8 cellular contexts compared by ENCODE assay signal in genomic region chr12:68863886-68864454, GRCh38. TPM values are rescaled to one million over a fixed set of nuclear protein-coding genes. Genes with fewer than 3 reads are reported as not detected.
DNase-seq lines count a peak whose midpoint lies in the region; ATAC-seq and TF ChIP-seq lines count a peak whose summit lies in the region.
"Not testable (repeated sequence)": the region's sequence is repeated elsewhere in the genome, so short reads cannot be mapped to it uniquely, and the experiment has no call there.

No MANE protein-coding gene starts in this region.

- H3K27ac ChIP-seq in neural cell (ENCODE audit: low read length) = not testable (repeated sequence)

- H3K9ac ChIP-seq in neural cell (ENCODE audit: low read length) = not testable (repeated sequence)

- H3F3A ChIP-seq in neural cell (ENCODE audit: insufficient read depth, low read length, poor library complexity, severe bottlenecking) = not testable (repeated sequence)

- TF ChIP-seq CTCF in GM12865 (IDR thresholded peaks at IDR 0.05; ENCODE audit: insufficient read depth, low read depth, low read length, missing control alignments) = peak; percentile 50
- TF ChIP-seq CTCF in foreskin fibroblast (IDR thresholded peaks at IDR 0.05; ENCODE audit: low read depth, low read length) = peak; percentile 42
- TF ChIP-seq CTCF in neural cell (IDR thresholded peaks at IDR 0.05; ENCODE audit: poor library complexity, severe bottlenecking) = peak; percentile 64

- peak; percentile 65 for ATAC-seq in HG02759 (IDR thresholded peaks at IDR 0.05; ENCODE audit: unreplicated experiment)

- not testable (repeated sequence) for H3K4me2 ChIP-seq in neural cell (ENCODE audit: low read length)

- TF ChIP-seq EP300 in neural cell (conservative IDR thresholded peaks at IDR 0.05; ENCODE audit: poor library complexity, severe bottlenecking) = not testable (repeated sequence)

- TF ChIP-seq RAD21 in neural cell (conservative IDR thresholded peaks at IDR 0.05) = peak; percentile 66

- not testable (repeated sequence) for H3K9me2 ChIP-seq in neural cell (ENCODE audit: insufficient read depth, low read length)

- not testable (repeated sequence) for H3K27me3 ChIP-seq in neural cell (ENCODE audit: insufficient read depth, low read depth, low read length)

- not testable (repeated sequence) for H3K79me2 ChIP-seq in neural cell (replicated peaks; ENCODE audit: insufficient read depth, low read length)

- not testable (repeated sequence) for H4K20me1 ChIP-seq in neural cell (ENCODE audit: insufficient read depth)

- H3K36me3 ChIP-seq in neural cell (ENCODE audit: insufficient read depth, low read length) = not testable (repeated sequence)

- not testable (repeated sequence) for H3K9me3 ChIP-seq in neural cell (ENCODE audit: low read length)

- DNase-seq in A172 (ENCODE audit: low spot score) (peak; percentile 20), GM12865 (ENCODE audit: low read depth) (peak; percentile 63), NCI-H1092 treated with DMSO at 0.1 percent for 48 hours (lab: John Stamatoyannopoulos, UW) (peak; percentile 32), OCI-M1 (lab: John Stamatoyannopoulos, UW) (peak; percentile 79), foreskin fibroblast (peak; percentile 39 to 76)
- DNase-seq in activated naive CD8-positive, alpha-beta T cell treated with anti-CD3 and anti-CD28 coated beads, Interleukin-2, amount 50 U/mL, for 16 hours (ENCODE audit: low read depth, low spot score) = peak; percentile 5

- not testable (repeated sequence) for H3K4me3 ChIP-seq in GM12865 (ENCODE audit: low read depth, low read length); foreskin fibroblast (ENCODE audit: low read depth in 1 of 2, low read length in 2 of 2); neural cell (ENCODE audit: low read length)

- H2AFZ ChIP-seq in neural cell (ENCODE audit: low read depth, low read length) = not testable (repeated sequence)

TF ChIP-seq in neural cell, 6 proteins besides CTCF, POLR2A, EP300 and RAD21:
- peak; percentile 60 for TF ChIP-seq SMC3 (conservative IDR thresholded peaks at IDR 0.05; ENCODE audit: poor library complexity)

RNA-seq across cellular contexts. Expression of gene MDM2, which starts 56.0 kb away (rescaled TPM):
- 87.2 and 97.5 TPM in 2 replicates for total RNA-seq in A172 (2014; rRNA removed; shearing (Covaris generic))
- polyA plus RNA-seq in neural cell = 26.8 and 37.5 TPM in 2 replicates
- 85.9 and 108 TPM in 2 replicates for polyA minus RNA-seq in neural cell

Comparison
In these comparisons a context has a peak if more than half of its experiments do, and no peak if none do; other contexts are left out.
1. DNase-seq: peak in every context shown above with its lines; median percentile 79 in OCI-M1; 63 in GM12865; 58 in foreskin fibroblast; 32 in NCI-H1092 treated with DMSO at 0.1 percent for 48 hours; 20 in A172; 5 in activated naive CD8-positive, alpha-beta T cell treated with anti-CD3 and anti-CD28 coated beads, Interleukin-2, amount 50 U/mL, for 16 hours.